In the genomic region with DNA sequence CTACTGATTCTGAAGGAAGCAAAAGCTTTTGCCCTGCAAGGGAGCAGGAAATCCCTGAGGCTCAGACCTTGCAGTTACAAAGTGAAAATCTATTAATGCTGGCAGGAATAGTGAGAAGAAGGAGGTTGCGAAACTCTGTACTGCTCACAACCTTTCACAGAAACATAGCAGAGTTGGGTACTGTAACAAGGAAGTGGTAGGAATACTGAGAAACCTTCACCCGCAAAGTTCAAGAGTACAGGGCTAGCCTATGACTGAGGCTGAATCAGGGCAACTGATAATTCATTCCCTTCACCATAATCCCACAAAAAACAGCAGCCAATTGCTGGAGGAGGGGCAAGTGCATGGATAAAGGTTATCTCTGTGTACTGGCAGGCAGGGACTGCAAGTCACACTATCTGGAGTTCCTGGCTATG, we compare ENCODE assay signal across 11 cellular contexts. TPM values are rescaled to one million over a fixed set of nuclear protein-coding genes. Genes with fewer than 3 reads are reported as not detected.
DNase-seq lines count a peak whose midpoint lies in the region; ATAC-seq and TF ChIP-seq lines count a peak whose summit lies in the region.
"Had no signal": no experiment of that assay in that cellular context is flagged by ENCODE, and none has a peak within 500 bp of the region (broad histone marks: within the 10 kb centered on the region; RNA-seq: fewer than 3 reads in every experiment).

No MANE protein-coding gene starts in this region.

- H3K36me3 ChIP-seq in mammary epithelial cell (ENCODE audit: insufficient read depth, low read length), result no peaks in the 10 kb centered on the region

- BruUV-seq in mammary epithelial cell (replicated peaks; lab: Mats Ljungman, UMichigan), result no TSS peak

- no peak overlapping the region for H3K27ac Mint-ChIP-seq in stimulated activated effector memory CD8-positive, alpha-beta T cell treated with anti-CD3 and anti-CD28 coated beads, Interleukin-12 subunit alpha, Interleukin-12 subunit beta, amount 100 ng/mL, for 72 hours
- no peak overlapping the region for H3K27ac Mint-ChIP-seq in chondrocyte (ENCODE audit: unreplicated experiment)
- H3K27ac Mint-ChIP-seq: B cell, brain had no signal

- H3K36me3 Mint-ChIP-seq in stimulated activated effector memory CD8-positive, alpha-beta T cell treated with anti-CD3 and anti-CD28 coated beads, Interleukin-12 subunit alpha, Interleukin-12 subunit beta, amount 100 ng/mL, for 72 hours, result no peaks in the 10 kb centered on the region
- no peaks in the 10 kb centered on the region for H3K36me3 Mint-ChIP-seq in chondrocyte (ENCODE audit: low read depth)
- H3K36me3 Mint-ChIP-seq: brain had no signal

- H3K27me3 ChIP-seq in mammary epithelial cell (ENCODE audit: insufficient read depth, low read length), result no peaks in the 10 kb centered on the region

- no peaks in the 10 kb centered on the region for H3K79me2 ChIP-seq in mammary epithelial cell (ENCODE audit: insufficient read depth, low read length)

- no peak overlapping the region for H3K4me3 ChIP-seq in AG10803 (ENCODE audit: low read length)
- no peak overlapping the region for H3K4me3 ChIP-seq in mammary epithelial cell (replicated peaks in 1 of 3; ENCODE audit: insufficient read depth in 1 of 3, low read depth in 2 of 3, low read length in 3 of 3)

- no peak overlapping the region for H3K4me3 Mint-ChIP-seq in stimulated activated effector memory CD8-positive, alpha-beta T cell treated with anti-CD3 and anti-CD28 coated beads, Interleukin-12 subunit alpha, Interleukin-12 subunit beta, amount 100 ng/mL, for 72 hours
- H3K4me3 Mint-ChIP-seq in chondrocyte (ENCODE audit: unreplicated experiment), result no peak overlapping the region
- H3K4me3 Mint-ChIP-seq: B cell, brain had no signal

- peaks cover 4% of the 10 kb centered on the region for H3K9me3 ChIP-seq in mammary epithelial cell (replicated peaks; ENCODE audit: insufficient read depth, low read length)

- no peaks in the 10 kb centered on the region for H4K20me1 ChIP-seq in mammary epithelial cell (ENCODE audit: insufficient read depth, low read length)

- dilution Hi-C loops in mammary epithelial cell (cut with HindIII; ENCODE audit: low sequenced_read_pairs), result loop anchor here (25.0 kb wide), 1 partner anchor 881 kb away; no protein-coding TSS in a partner anchor

- intact Hi-C loops in mammary epithelial cell (cut with micrococcal nuclease), result no loop called here

- peak; percentile 99 for ATAC-seq in GM21390 (IDR thresholded peaks at IDR 0.05; ENCODE audit: unreplicated experiment)
- ATAC-seq in HG03469 (IDR thresholded peaks at IDR 0.05; ENCODE audit: unreplicated experiment), result peak; percentile 89
- ATAC-seq in activated CD4-positive, CD25-positive, alpha-beta regulatory T cell treated with anti-CD3 and anti-CD28 coated beads, Interleukin-2, amount 50 U/mL, for 24 hours, result no peak
- no peak for ATAC-seq in stimulated activated effector memory CD8-positive, alpha-beta T cell treated with anti-CD3 and anti-CD28 coated beads, Interleukin-12 subunit alpha, Interleukin-12 subunit beta, amount 100 ng/mL, for 72 hours

- peak overlapping the region; percentile 14 for H3K4me2 ChIP-seq in mammary epithelial cell (ENCODE audit: insufficient read depth, low read depth, low read length)

- POLR2A ChIA-PET in GM10248 (lab: Yijun Ruan, JAX), result no interaction called here

- DNase-seq in AG10803 (ENCODE audit: low read depth), result peak; percentile 69
- DNase-seq in mammary epithelial cell, result peak; percentile 83
- DNase-seq in stimulated activated effector memory CD8-positive, alpha-beta T cell treated with anti-CD3 and anti-CD28 coated beads, Interleukin-12 subunit alpha, Interleukin-12 subunit beta, amount 100 ng/mL, for 72 hours (ENCODE audit: low spot score in 2 of 2), result no peak
- DNase-seq in GM10248 (ENCODE audit: extremely low spot score), result no peak
- no peak for DNase-seq in chondrocyte (ENCODE audit: low spot score)
- DNase-seq: NCI-H446 treated with DMSO at 0.1 percent for 48 hours had no signal

- H3K27ac ChIP-seq in mammary epithelial cell (ENCODE audit: insufficient read depth, low read depth, low read length), result no peak overlapping the region

- peaks cover 12% of the 10 kb centered on the region for H3K4me1 ChIP-seq in mammary epithelial cell (ENCODE audit: insufficient read depth, low read length)

- no peaks in the 10 kb centered on the region for H3K4me1 Mint-ChIP-seq in stimulated activated effector memory CD8-positive, alpha-beta T cell treated with anti-CD3 and anti-CD28 coated beads, Interleukin-12 subunit alpha, Interleukin-12 subunit beta, amount 100 ng/mL, for 72 hours
- H3K4me1 Mint-ChIP-seq in chondrocyte (ENCODE audit: low read depth), result peaks cover 12% of the 10 kb centered on the region
- H3K4me1 Mint-ChIP-seq: B cell, brain had no signal

- WGBS in mammary epithelial cell (ENCODE audit: low coverage, missing lambda C conversion rate), result 80% methylated on average over 2 of the region's 2 CpGs

- H2AFZ ChIP-seq in mammary epithelial cell (ENCODE audit: low read depth, low read length), result peak overlapping the region; percentile 46

- TF ChIP-seq CTCF in AG10803 (conservative IDR thresholded peaks at IDR 0.05; ENCODE audit: low read length) (no peak), mammary epithelial cell (conservative IDR thresholded peaks at IDR 0.05 in 1 of 2, IDR thresholded peaks at IDR 0.05 in 1 of 2; ENCODE audit: extremely low read depth in 1 of 2, insufficient read depth in 1 of 2, low read depth in 1 of 2, low read length in 2 of 2) (no peak), GM10248 (IDR thresholded peaks at IDR 0.05; ENCODE audit: control extremely low read depth, extremely low read depth, low read depth, missing control alignments) (no peak), chondrocyte (IDR thresholded peaks at IDR 0.05) (no peak)

- in situ Hi-C loops in mammary epithelial cell (cut with MboI; ENCODE audit: low sequenced_read_pairs in 2 of 2), result no loop called here

- CTCF ChIA-PET in mammary epithelial cell (lab: Charles Lee; ENCODE audit: low non-redundant PET), result no interaction called here
- CTCF ChIA-PET in GM10248 (lab: Yijun Ruan, JAX), result no interaction called here

- peaks cover 4% of the 10 kb centered on the region for H3K27me3 Mint-ChIP-seq in chondrocyte (ENCODE audit: low read depth)
- H3K27me3 Mint-ChIP-seq: B cell, brain had no signal

- H3K9me3 Mint-ChIP-seq in stimulated activated effector memory CD8-positive, alpha-beta T cell treated with anti-CD3 and anti-CD28 coated beads, Interleukin-12 subunit alpha, Interleukin-12 subunit beta, amount 100 ng/mL, for 72 hours, result no peaks in the 10 kb centered on the region
- H3K9me3 Mint-ChIP-seq in chondrocyte (ENCODE audit: low read depth), result peaks cover 12% of the 10 kb centered on the region

- H3K9ac ChIP-seq in mammary epithelial cell (ENCODE audit: insufficient read depth, low read length), result no peak overlapping the region

RNA-seq across cellular contexts. Expression of gene KCTD3, which starts 23.9 kb away (rescaled TPM):
- 10 to 100 TPM; 31.7 to 38.6 TPM for total RNA-seq in mammary epithelial cell
- polyA plus RNA-seq in mammary epithelial cell, result 28.3 TPM
- 43.3 TPM for polyA minus RNA-seq in mammary epithelial cell
- total RNA-seq in chondrocyte, result 25.3 to 35.6 TPM (median 25.9 TPM) in 3 replicates

Comparison
In these comparisons a context has a peak if more than half of its experiments do, and no peak if none do; other contexts are left out.
1. DNase-seq: peak in AG10803 (single experiment) and mammary epithelial cell (single experiment); none in stimulated activated effector memory CD8-positive, alpha-beta T cell treated with anti-CD3 and anti-CD28 coated beads, Interleukin-12 subunit alpha, Interleukin-12 subunit beta, amount 100 ng/mL, for 72 hours (0 of 2), GM10248 (single experiment) and chondrocyte (single experiment).
2. ATAC-seq: peak in GM21390 (single experiment) and HG03469 (single experiment); none in activated CD4-positive, CD25-positive, alpha-beta regulatory T cell treated with anti-CD3 and anti-CD28 coated beads, Interleukin-2, amount 50 U/mL, for 24 hours (0 of 2) and stimulated activated effector memory CD8-positive, alpha-beta T cell treated with anti-CD3 and anti-CD28 coated beads, Interleukin-12 subunit alpha, Interleukin-12 subunit beta, amount 100 ng/mL, for 72 hours (single experiment).